8 cellular contexts compared by ENCODE assay signal in genomic region chr12:26832817-26833691, GRCh38. TPM values are rescaled to one million over a fixed set of nuclear protein-coding genes. Genes with fewer than 3 reads are reported as not detected.
DNase-seq lines count a peak whose midpoint lies in the region; ATAC-seq, FAIRE-seq and TF ChIP-seq lines count a peak whose summit lies in the region.

TSS of gene ITPR2 (minus strand) at chr12:26833194. CDS start at chr12:26832781, 413 bp downstream.

- peak within 1 kb of the TSS; percentile 93 for H3K27ac ChIP-seq in foreskin keratinocyte

- peak within 1 kb of the TSS; percentile 94 for H2AFZ ChIP-seq in neuron (ENCODE audit: low read depth, low read length)

- no peaks in the 10 kb centered on the region for H3K36me3 ChIP-seq in neuron (ENCODE audit: insufficient read depth, low read length)

- DNase-seq in GOT3 (lab: John Stamatoyannopoulos, UW) (peak; percentile 62), LNCaP clone FGC (ENCODE audit: low read depth) (peak; percentile 32), SHP77 treated with DMSO at 0.1 percent for 48 hours (lab: John Stamatoyannopoulos, UW) (peak; percentile 88), activated gamma-delta T cell treated with Interleukin-2 at 50 U/mL for 16 hours (peak; percentile 91), foreskin keratinocyte (peak; percentile 73 to 84)

- H3K4me1 ChIP-seq in foreskin keratinocyte (no peaks in the 10 kb centered on the region), neuron (ENCODE audit: insufficient read depth, low read length) (peaks cover 8% of the 10 kb centered on the region)

- H3K9me3 ChIP-seq in neuron (ENCODE audit: low read length), result no peaks in the 10 kb centered on the region

- H3K27me3 ChIP-seq in foreskin keratinocyte (no peaks in the 10 kb centered on the region), neuron (ENCODE audit: insufficient read depth, low read length) (peaks cover 5% of the 10 kb centered on the region)

- peak; percentile 73 for TF ChIP-seq CTCF in LNCaP clone FGC (IDR thresholded peaks at IDR 0.05; ENCODE audit: control insufficient read depth, extremely low read depth, insufficient read depth)
- TF ChIP-seq CTCF in foreskin keratinocyte (conservative IDR thresholded peaks at IDR 0.05), result peak; percentile 53
- TF ChIP-seq CTCF in subcutaneous adipose tissue (IDR thresholded peaks at IDR 0.05; ENCODE audit: low read depth), result no peak

- H3K4me3 ChIP-seq in LNCaP clone FGC (ENCODE audit: low read depth, low read length) (peak within 1 kb of the TSS; percentile 76), neuron (ENCODE audit: low read length) (peak within 1 kb of the TSS; percentile 71)

- ATAC-seq in foreskin keratinocyte, result peak; percentile 91

- FAIRE-seq in G401.6 (lab: Jason Lieb, UNC), result peak; percentile 81

RNA-seq across cellular contexts. Expression of gene ITPR2, which starts in this region (rescaled TPM):
- total RNA-seq in foreskin keratinocyte (9.1 and 10.5 TPM in 2 replicates), subcutaneous adipose tissue (10 to 100 TPM; 34.1 to 53.0 (median 41.0) TPM)
- polyA plus RNA-seq in foreskin keratinocyte, result 0.77 and 0.98 TPM in 2 replicates

Comparison
In these comparisons a context has a peak if more than half of its experiments do, and no peak if none do; other contexts are left out.
1. Peak in every context shown above with its lines: DNase-seq, ATAC-seq, H3K4me3 ChIP-seq and H3K27ac ChIP-seq.
2. DNase-seq: peak in every context shown above with its lines; median percentile 91 in activated gamma-delta T cell treated with Interleukin-2 at 50 U/mL for 16 hours; 88 in SHP77 treated with DMSO at 0.1 percent for 48 hours; 78 in foreskin keratinocyte; 62 in GOT3; 32 in LNCaP clone FGC.